In the genomic region with DNA sequence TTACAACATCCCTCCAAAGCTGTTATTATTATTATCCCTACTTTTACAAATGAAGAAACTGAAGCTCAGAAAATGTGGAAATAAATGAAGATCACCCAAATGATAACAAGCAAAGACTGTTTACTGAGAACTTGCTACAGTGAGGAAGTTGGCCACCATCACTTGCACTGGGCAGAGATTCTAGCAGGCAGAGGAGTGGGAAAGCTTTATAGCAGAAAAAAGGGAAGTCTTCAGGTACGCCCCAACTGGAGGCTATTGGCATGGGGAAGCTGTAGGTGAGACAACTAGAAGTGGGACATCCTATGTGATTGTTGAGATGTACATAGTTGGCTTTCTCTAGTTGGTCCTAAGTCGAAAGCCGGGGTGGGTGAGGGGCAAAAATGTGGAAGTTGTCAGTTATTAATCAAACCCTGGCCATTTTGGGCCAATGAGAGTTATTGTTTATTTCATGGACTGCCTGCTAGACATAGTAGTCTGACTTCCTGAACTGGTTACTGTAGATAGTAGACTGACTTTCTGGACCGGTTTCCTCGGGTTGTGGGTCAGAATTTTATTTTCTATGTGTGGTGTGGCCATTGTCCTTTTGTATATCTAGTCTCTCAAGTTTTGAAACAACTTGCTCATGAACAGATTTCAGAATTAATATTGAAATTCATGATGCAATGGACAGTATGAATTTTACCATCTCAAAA, we compare ENCODE assay signal across 14 cellular contexts. TPM values are rescaled to one million over a fixed set of nuclear protein-coding genes. Genes with fewer than 3 reads are reported as not detected.
"Had no signal": no experiment of that assay in that cellular context is flagged by ENCODE, and none has a peak within 500 bp of the region (broad histone marks: within the 10 kb centered on the region; RNA-seq: fewer than 3 reads in every experiment).

No MANE protein-coding gene starts in this region.

- H3K4me3 Mint-ChIP-seq: immature natural killer cell had no signal

- H3K9me3 ChIP-seq: gastrocnemius medialis, prostate gland, suprapubic skin had no signal

- DNase-seq: aorta; dermis blood vessel endothelial cell; gastrocnemius medialis; heart left ventricle; immature natural killer cell; right cardiac atrium; stimulated activated naive CD8-positive, alpha-beta T cell treated with anti-CD3 and anti-CD28 coated beads, Interleukin-15, Interleukin-2, amounts not matched to agents 100 U/mL and 50 U/mL, for 24 hours; T-helper 1 cell; trophoblast cell; WERI-Rb-1 had no signal

- H3K36me3 ChIP-seq: gastrocnemius medialis, heart left ventricle, prostate gland, suprapubic skin, WERI-Rb-1 had no signal

- FAIRE-seq: bronchial epithelial cell had no signal

- H3K27me3 ChIP-seq: gastrocnemius medialis, heart left ventricle, suprapubic skin had no signal

- H3K4me3 ChIP-seq: gastrocnemius medialis, heart left ventricle, prostate gland, smooth muscle cell, suprapubic skin had no signal

- H3K4me1 ChIP-seq: gastrocnemius medialis, prostate gland, suprapubic skin had no signal

- H3K27ac ChIP-seq: gastrocnemius medialis, heart left ventricle, prostate gland, suprapubic skin, WERI-Rb-1 had no signal

- H3K4me2 ChIP-seq: smooth muscle cell had no signal

- ATAC-seq: gastrocnemius medialis; heart left ventricle; right cardiac atrium; stimulated activated naive CD8-positive, alpha-beta T cell treated with anti-CD3 and anti-CD28 coated beads, Interleukin-15, Interleukin-2, amounts not matched to agents 100 U/mL and 50 U/mL, for 24 hours had no signal

- H3K27ac Mint-ChIP-seq: immature natural killer cell had no signal

RNA-seq across cellular contexts. Expression of a gene that starts 54.2 kb away (rescaled TPM):
- polyA plus RNA-seq: immature natural killer cell had no signal
